Comparison of ENCODE assay signal across 24 cellular contexts in the genomic region with DNA sequence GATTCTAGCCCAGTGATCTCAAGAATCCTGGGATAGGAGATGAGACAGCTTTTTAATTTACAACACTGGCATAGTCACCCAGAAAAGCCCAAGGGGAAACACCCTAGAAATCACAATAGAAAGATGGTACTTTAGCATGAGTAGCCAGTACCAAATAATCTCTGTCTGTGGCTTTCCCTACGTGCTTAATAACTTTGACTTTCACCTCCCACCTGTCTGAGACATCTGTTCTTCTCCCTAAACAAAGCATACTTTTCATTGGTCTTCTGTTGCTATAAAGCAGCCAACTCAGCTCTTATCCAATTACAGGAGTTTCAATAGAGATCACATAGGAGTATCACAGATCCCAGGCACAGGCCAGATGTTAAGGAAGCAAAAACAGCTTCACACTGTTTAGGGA. TPM values are rescaled to one million over a fixed set of nuclear protein-coding genes. Genes with fewer than 3 reads are reported as not detected.
A peak's percentile ranks its signal among the peaks of the same experiment; 100 is the strongest.
DNase-seq lines count a peak whose midpoint lies in the region; ATAC-seq and TF ChIP-seq lines count a peak whose summit lies in the region.
"Had no signal": no experiment of that assay in that cellular context is flagged by ENCODE, and none has a peak within 500 bp of the region (broad histone marks: within the 10 kb centered on the region; RNA-seq: fewer than 3 reads in every experiment).

No MANE protein-coding gene starts in this region.

- no peak overlapping the region for H3K4me3 Mint-ChIP-seq in IgD-negative memory B cell
- H3K4me3 Mint-ChIP-seq in nephron: no peak overlapping the region
- no peak overlapping the region for H3K4me3 Mint-ChIP-seq in CD8-positive, alpha-beta T cell
- H3K4me3 Mint-ChIP-seq: activated CD4-positive, alpha-beta memory T cell treated with anti-CD3 and anti-CD28 coated beads for 36 hours; activated naive CD4-positive, alpha-beta T cell treated with anti-CD3 and anti-CD28 coated beads, Interleukin-2, amount 50 U/mL, for 24 hours; activated T-cell treated with anti-CD3 and anti-CD28 coated beads, Interleukin-2, amount 50 U/mL, for 4 hours; effector memory CD8-positive, alpha-beta T cell; HFFc6 had no signal

- peak; percentile 39 for ATAC-seq in GM18861 (IDR thresholded peaks at IDR 0.05; ENCODE audit: unreplicated experiment)
- ATAC-seq in GM21717 (IDR thresholded peaks at IDR 0.05; ENCODE audit: unreplicated experiment): peak; percentile 57
- ATAC-seq in CD8-positive, alpha-beta T cell: no peak
- ATAC-seq: activated T-cell treated with anti-CD3 and anti-CD28 coated beads, Interleukin-2, amount 50 U/mL, for 4 hours; effector memory CD8-positive, alpha-beta T cell; HepG2; left cardiac atrium; PC-3 had no signal

- H3K27me3 ChIP-seq in CD8-positive, alpha-beta T cell (ENCODE audit: insufficient read depth, low read length): no peaks in the 10 kb centered on the region
- H3K27me3 ChIP-seq: stomach had no signal

- peaks cover 6% of the 10 kb centered on the region for H3K36me3 Mint-ChIP-seq in IgD-negative memory B cell
- no peaks in the 10 kb centered on the region for H3K36me3 Mint-ChIP-seq in nephron (ENCODE audit: low read depth)
- H3K36me3 Mint-ChIP-seq in CD8-positive, alpha-beta T cell: no peaks in the 10 kb centered on the region
- H3K36me3 Mint-ChIP-seq: activated CD4-positive, alpha-beta memory T cell treated with anti-CD3 and anti-CD28 coated beads for 36 hours had no signal

- peak overlapping the region; percentile 0 to 85 (median 9) for H3K27ac Mint-ChIP-seq in IgD-negative memory B cell
- peak overlapping the region in 2 of 3 experiments; percentile 52 to 80 for H3K27ac Mint-ChIP-seq in nephron
- H3K27ac Mint-ChIP-seq in CD8-positive, alpha-beta T cell: no peak overlapping the region
- H3K27ac Mint-ChIP-seq: activated CD4-positive, alpha-beta memory T cell treated with anti-CD3 and anti-CD28 coated beads for 36 hours; activated naive CD4-positive, alpha-beta T cell treated with anti-CD3 and anti-CD28 coated beads, Interleukin-2, amount 50 U/mL, for 24 hours; effector memory CD8-positive, alpha-beta T cell; HFFc6 had no signal

- no peaks in the 10 kb centered on the region for H3K4me1 ChIP-seq in CD8-positive, alpha-beta T cell (ENCODE audit: insufficient read depth, low read length)
- H3K4me1 ChIP-seq: prostate gland, stomach had no signal

- CTCF ChIA-PET in CD8-positive, alpha-beta T cell (lab: Charles Lee): no interaction called here

- H3K27me3 Mint-ChIP-seq in IgD-negative memory B cell (no peaks in the 10 kb centered on the region), nephron (ENCODE audit: low read depth) (no peaks in the 10 kb centered on the region)
- H3K27me3 Mint-ChIP-seq in CD8-positive, alpha-beta T cell (ENCODE audit: low read depth): no peaks in the 10 kb centered on the region
- H3K27me3 Mint-ChIP-seq: activated naive CD4-positive, alpha-beta T cell treated with anti-CD3 and anti-CD28 coated beads, Interleukin-2, amount 50 U/mL, for 24 hours had no signal

- POLR2A ChIA-PET in CD8-positive, alpha-beta T cell (lab: Charles Lee): no interaction called here

- no peak for TF ChIP-seq CTCF in nephron (IDR thresholded peaks at IDR 0.05; ENCODE audit: unreplicated experiment in 3 of 3)
- TF ChIP-seq CTCF in CD8-positive, alpha-beta T cell (IDR thresholded peaks at IDR 0.05): no peak

- peaks cover 0 to 2% (median 0%) of the 10 kb centered on the region in 3 donors for H3K9me3 Mint-ChIP-seq in IgD-negative memory B cell
- peaks cover 5% of the 10 kb centered on the region for H3K9me3 Mint-ChIP-seq in nephron
- no peaks in the 10 kb centered on the region for H3K9me3 Mint-ChIP-seq in CD8-positive, alpha-beta T cell
- H3K9me3 Mint-ChIP-seq: activated naive CD4-positive, alpha-beta T cell treated with anti-CD3 and anti-CD28 coated beads, Interleukin-2, amount 50 U/mL, for 24 hours; activated T-cell treated with anti-CD3 and anti-CD28 coated beads, Interleukin-2, amount 50 U/mL, for 4 hours; effector memory CD8-positive, alpha-beta T cell; HFFc6 had no signal

- H3K9me3 ChIP-seq in CD8-positive, alpha-beta T cell (ENCODE audit: low read length): no peaks in the 10 kb centered on the region
- H3K9me3 ChIP-seq: prostate gland, stomach had no signal

- H3K4me1 Mint-ChIP-seq in IgD-negative memory B cell (peaks cover 14 to 49% (median 29%) of the 10 kb centered on the region in 3 donors), nephron (peaks cover 31% of the 10 kb centered on the region)
- peaks cover 5% of the 10 kb centered on the region for H3K4me1 Mint-ChIP-seq in CD8-positive, alpha-beta T cell (ENCODE audit: low read depth)

- H3K27ac ChIP-seq in CD8-positive, alpha-beta T cell (ENCODE audit: low read depth, low read length): no peak overlapping the region
- H3K27ac ChIP-seq: prostate gland, stomach had no signal

- no peaks in the 10 kb centered on the region for H3K36me3 ChIP-seq in CD8-positive, alpha-beta T cell (ENCODE audit: insufficient read depth, low read length)
- H3K36me3 ChIP-seq: prostate gland, stomach had no signal

- no peak for DNase-seq in CD8-positive, alpha-beta T cell
- no peak for DNase-seq in 8988T
- DNase-seq in MV-4-11 (lab: John Stamatoyannopoulos, UW): no peak
- DNase-seq: activated CD4-positive, alpha-beta memory T cell treated with anti-CD3 and anti-CD28 coated beads for 36 hours; activated T-cell treated with anti-CD3 and anti-CD28 coated beads, Interleukin-2, amount 50 U/mL, for 4 hours; effector memory CD8-positive, alpha-beta T cell; HFFc6; left cardiac atrium; NCI-H2029 treated with DMSO at 0.1 percent for 48 hours; NCI-H748 treated with DMSO at 0.1 percent for 48 hours; PC-3; SIG-M5; stimulated activated CD4-positive, alpha-beta T cell treated with anti-CD3 and anti-CD28 coated beads, Interleukin-1b, Interleukin-23, amount 100 ng/mL, for 48 hours; stomach; T-helper 1 cell; trophoblast cell had no signal

- H3K4me3 ChIP-seq in CD8-positive, alpha-beta T cell (ENCODE audit: low read depth, low read length): no peak overlapping the region
- H3K4me3 ChIP-seq: prostate gland, stomach had no signal

- intact Hi-C loops in CD8-positive, alpha-beta T cell (cut with DNase I, micrococcal nuclease): no loop called here

RNA-seq across cellular contexts. Expression of a gene that starts 10.4 kb away (rescaled TPM):
- 31.7 TPM for polyA plus RNA-seq in IgD-negative memory B cell
- 1 to 10 TPM; 7.7 to 9.7 TPM for total RNA-seq in CD8-positive, alpha-beta T cell

RNA-seq across cellular contexts. Expression of a gene that starts 53.4 kb away (rescaled TPM):
- 11.1 TPM for polyA plus RNA-seq in IgD-negative memory B cell
- total RNA-seq in CD8-positive, alpha-beta T cell: 1 to 10 TPM; 4.8 TPM
- polyA plus RNA-seq: neural cell had no signal
